Comparison of ENCODE assay signal across 8 cellular contexts in the genomic region with DNA sequence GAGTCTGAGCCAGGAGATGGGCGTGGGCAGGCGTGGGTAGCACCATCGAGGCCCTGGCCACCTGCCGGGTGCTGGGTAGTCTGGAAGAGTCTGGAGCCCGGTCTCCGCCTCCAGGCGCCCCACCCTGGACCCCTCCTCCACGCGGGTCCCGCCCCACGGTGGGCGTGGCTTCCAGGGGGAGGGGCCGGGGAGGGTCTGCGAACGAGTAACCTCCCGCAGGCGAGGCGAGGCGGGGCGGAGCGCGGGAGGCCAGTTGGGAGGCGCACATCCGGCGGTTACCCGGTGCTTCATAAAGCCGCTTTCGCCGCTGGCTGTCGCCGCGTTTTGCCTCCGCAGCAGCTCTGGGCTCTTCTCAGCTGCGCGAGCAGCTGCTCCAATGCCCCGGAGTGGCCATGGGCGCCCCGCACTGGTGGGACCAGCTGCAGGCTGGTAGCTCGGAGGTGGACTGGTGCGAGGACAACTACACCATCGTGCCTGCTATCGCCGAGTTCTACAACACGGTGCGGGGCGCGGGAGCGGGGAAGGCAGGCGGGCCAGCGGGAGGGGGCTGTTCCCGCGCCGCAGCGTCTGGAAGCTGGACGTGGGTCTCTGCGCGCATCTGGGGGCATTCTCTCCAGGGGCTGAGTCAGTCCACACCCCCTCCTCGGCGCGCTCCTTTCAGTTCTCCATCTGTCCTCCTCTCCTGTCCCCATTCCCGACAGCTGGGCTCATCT. TPM values are rescaled to one million over a fixed set of nuclear protein-coding genes. Genes with fewer than 3 reads are reported as not detected.
DNase-seq lines count a peak whose midpoint lies in the region; ATAC-seq and TF ChIP-seq lines count a peak whose summit lies in the region.

Gene ACER2, plus strand, starts transcription at position 317 of the 713 bp plus-strand sequence. Its CDS starts 76 bp downstream, at position 393.

- H3K4me3 ChIP-seq in CD4-positive, CD25-positive, alpha-beta regulatory T cell (ENCODE audit: low read depth, low read length) = peak within 1 kb of the TSS; percentile 82
- H3K4me3 ChIP-seq in dorsolateral prefrontal cortex = peak within 1 kb of the TSS; percentile 38 to 97 (median 86)
- H3K4me3 ChIP-seq in lower leg skin (ENCODE audit: low read depth, poor library complexity, severe bottlenecking) = peak within 1 kb of the TSS; percentile 76

- no peaks in the 10 kb centered on the region for H3K9me3 ChIP-seq in CD4-positive, CD25-positive, alpha-beta regulatory T cell (ENCODE audit: control insufficient read depth in 2 of 2, low read length in 2 of 2)

- DNase-seq in CD4-positive, CD25-positive, alpha-beta regulatory T cell = peak; percentile 91 to 96 (median 92)
- peak; percentile 99 for DNase-seq in NCI-H69 (lab: John Stamatoyannopoulos, UW)
- DNase-seq in activated CD4-positive, alpha-beta T cell treated with anti-CD3 and anti-CD28 coated beads, Interleukin-2, amount 50 U/mL, for 48 hours = peak; percentile 96
- peak; percentile 82 to 96 (median 90) for DNase-seq in dorsolateral prefrontal cortex
- DNase-seq in lower leg skin (ENCODE audit: low spot score in 2 of 2) = peak; percentile 91 to 98
- peak; percentile 93 to 96 for DNase-seq in stimulated activated CD4-positive, alpha-beta T cell treated with anti-CD3 and anti-CD28 coated beads, Interleukin-4, amount 100 ng/mL, for 4 hours

- peaks cover 19% of the 10 kb centered on the region for H3K4me1 ChIP-seq in CD4-positive, CD25-positive, alpha-beta regulatory T cell (ENCODE audit: control insufficient read depth, insufficient read depth, low read length, poor library complexity, severe bottlenecking)

- peaks cover 2% of the 10 kb centered on the region for H3K36me3 Mint-ChIP-seq in CD4-positive, CD25-positive, alpha-beta regulatory T cell

- H3K27me3 Mint-ChIP-seq in CD4-positive, CD25-positive, alpha-beta regulatory T cell = no peaks in the 10 kb centered on the region

- peak in 1 of 2 donors; percentile 54 for TF ChIP-seq POLR2A in lower leg skin (IDR thresholded peaks at IDR 0.05)

- no peaks in the 10 kb centered on the region for H3K27me3 ChIP-seq in CD4-positive, CD25-positive, alpha-beta regulatory T cell (ENCODE audit: control insufficient read depth, insufficient read depth, low read length)
- no peaks in the 10 kb centered on the region for H3K27me3 ChIP-seq in dorsolateral prefrontal cortex

- H3K36me3 ChIP-seq in CD4-positive, CD25-positive, alpha-beta regulatory T cell (ENCODE audit: control insufficient read depth, insufficient read depth, low read length) = no peaks in the 10 kb centered on the region

- H3K4me1 Mint-ChIP-seq in CD4-positive, CD25-positive, alpha-beta regulatory T cell = peaks cover 5 to 29% (median 17%) of the 10 kb centered on the region in 4 donors

- H3K9me3 Mint-ChIP-seq in CD4-positive, CD25-positive, alpha-beta regulatory T cell = peaks cover 0 to 1% (median 0%) of the 10 kb centered on the region in 7 donors

- peak within 1 kb of the TSS; percentile 63 to 94 (median 92) for H3K27ac Mint-ChIP-seq in CD4-positive, CD25-positive, alpha-beta regulatory T cell

- peak; percentile 88 to 94 for ATAC-seq in CD4-positive, CD25-positive, alpha-beta regulatory T cell (ENCODE audit: low read depth in 2 of 2)
- ATAC-seq in GM19351 (IDR thresholded peaks at IDR 0.05; ENCODE audit: unreplicated experiment) (peak; percentile 91), HG03520 (IDR thresholded peaks at IDR 0.05; ENCODE audit: unreplicated experiment) (peak; percentile 92)

- intact Hi-C loops in dorsolateral prefrontal cortex (cut with DNase I) = loop anchor here (1.0 to 10.0 kb wide), 3 partner anchors 28 to 46 kb away; partner anchors contain the start of gene RPS6 (in 2 of the 2)
- intact Hi-C loops in lower leg skin (cut with DNase I; ENCODE audit: low total_unique reads) = no loop called here

- H3K4me3 Mint-ChIP-seq in CD4-positive, CD25-positive, alpha-beta regulatory T cell = peak within 1 kb of the TSS; percentile 93 to 98 (median 96)

- peak within 1 kb of the TSS; percentile 53 for H3K27ac ChIP-seq in CD4-positive, CD25-positive, alpha-beta regulatory T cell (ENCODE audit: insufficient read depth, low read length, poor library complexity, severe bottlenecking)
- H3K27ac ChIP-seq in dorsolateral prefrontal cortex = peak within 1 kb of the TSS in 58 of 59 donors; percentile 21 to 99 (median 88)

- 0% methylated on average over 25 to 36 of the region's 61 CpGs for WGBS in lower leg skin, 2 donors

- TF ChIP-seq CTCF in dorsolateral prefrontal cortex (IDR thresholded peaks at IDR 0.05 in 54 of 56, conservative IDR thresholded peaks at IDR 0.05 in 2 of 56; ENCODE audit: low read depth in 1 of 56, partially characterized antibody in 56 of 56) (peak in 26 of 56 donors; percentile 2 to 55 (median 26)), lower leg skin (IDR thresholded peaks at IDR 0.05) (no peak)

RNA-seq across cellular contexts. Expression of gene ACER2, which starts in this region (rescaled TPM):
- 2.9 TPM for total RNA-seq in CD4-positive, CD25-positive, alpha-beta regulatory T cell
- 1 to 10 TPM in 1 of 4 donors, under 1 TPM in 3; 0.21 to 1.2 (median 0.80) TPM for polyA plus RNA-seq in CD4-positive, CD25-positive, alpha-beta regulatory T cell
- total RNA-seq in dorsolateral prefrontal cortex = 10 to 100 TPM in 39 of 120 experiments, 1 to 10 TPM in 81; 4.6 to 16.6 (median 8.6) TPM
- 10 to 100 TPM in 3 of 4 donors, 1 to 10 TPM in 1; 10.0 to 21.4 (median 18.4) TPM for total RNA-seq in lower leg skin

Comparison
In these comparisons a context has a peak if more than half of its experiments do, and no peak if none do; other contexts are left out.
1. Peak in every context shown above with its lines: DNase-seq, ATAC-seq, H3K4me3 ChIP-seq and H3K27ac ChIP-seq.